Comparison of ENCODE assay signal across 28 cellular contexts in the genomic region with DNA sequence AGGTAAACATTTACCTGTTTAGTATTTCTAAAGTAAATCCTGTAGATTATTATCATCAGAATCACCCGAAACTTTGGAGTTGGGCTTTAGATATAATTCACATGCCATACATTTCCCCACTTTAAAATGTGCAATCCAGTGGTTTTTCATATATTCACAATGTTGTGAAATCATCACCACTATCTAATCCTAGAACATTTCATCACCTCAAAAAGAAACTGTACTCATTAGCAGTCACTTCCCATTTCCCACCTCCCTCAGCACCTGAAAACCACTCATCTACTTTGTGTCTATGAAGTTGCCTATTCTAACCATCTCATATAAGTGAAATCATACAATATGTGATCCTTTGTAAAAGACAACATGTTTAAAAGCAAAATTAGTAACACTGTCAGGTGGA.
"Had no signal": no experiment of that assay in that cellular context is flagged by ENCODE, and none has a peak within 500 bp of the region (broad histone marks: within the 10 kb centered on the region; RNA-seq: fewer than 3 reads in every experiment).

No MANE protein-coding gene starts in this region.

- DNase-seq: activated CD4-positive, alpha-beta memory T cell treated with anti-CD3 and anti-CD28 coated beads, Interleukin-2, amount 10 ng/mL, durations not matched to agents 7 days and 5 days; activated CD4-positive, alpha-beta T cell treated with anti-CD3 and anti-CD28 coated beads for 1 hour; activated CD4-positive, alpha-beta T cell treated with anti-CD3 and anti-CD28 coated beads, Interleukin-2, amount 10 ng/mL, durations not matched to agents 7 days and 5 days; activated CD8-positive, alpha-beta memory T cell treated with anti-CD3 and anti-CD28 coated beads, Interleukin-2, amount 50 U/mL, for 48 hours; activated gamma-delta T cell; activated naive CD4-positive, alpha-beta T cell treated with anti-CD3 and anti-CD28 coated beads, Interleukin-2, amount 10 ng/mL, durations not matched to agents 7 days and 5 days; activated naive CD8-positive, alpha-beta T cell treated with anti-CD3 and anti-CD28 coated beads, Interleukin-2, amount 10 ng/mL, durations not matched to agents 7 days and 5 days; activated T-cell treated with anti-CD3 and anti-CD28 coated beads, Interleukin-2, amount 50 U/mL, for 24 hours; amniotic stem cell; brain microvascular endothelial cell; caudate nucleus; dermis blood vessel endothelial cell; effector CD4-positive, alpha-beta T cell; left lung; lower lobe of right lung; mesenchymal stem cell; naive thymus-derived CD8-positive, alpha-beta T cell; nucleus accumbens; pancreas; psoas muscle; stimulated activated CD4-positive, alpha-beta T cell treated with anti-CD3 and anti-CD28 coated beads, Interleukin-1b, Interleukin-23, amount 100 ng/mL, for 48 hours; stimulated activated naive B cell treated with anti-CD40 and anti-IgM and Interleukin-4, amounts not matched to agents 10 μg/mL and 1 μg/mL and 100 μg/mL, for 72 hours; stomach; tibial artery; upper lobe of right lung had no signal

- ATAC-seq: left lung; lower lobe of right lung; naive thymus-derived CD8-positive, alpha-beta T cell; pancreas; psoas muscle; stimulated activated naive B cell treated with anti-CD40 and anti-IgM and Interleukin-4, amounts not matched to agents 10 μg/mL and 1 μg/mL and 100 μg/mL, for 72 hours; upper lobe of right lung; WTC11 had no signal

- H3K4me3 ChIP-seq: left lung, lower lobe of right lung, pancreas, psoas muscle, right atrium auricular region, smooth muscle cell, stomach, tibial artery, upper lobe of right lung had no signal
